In the genomic region with DNA sequence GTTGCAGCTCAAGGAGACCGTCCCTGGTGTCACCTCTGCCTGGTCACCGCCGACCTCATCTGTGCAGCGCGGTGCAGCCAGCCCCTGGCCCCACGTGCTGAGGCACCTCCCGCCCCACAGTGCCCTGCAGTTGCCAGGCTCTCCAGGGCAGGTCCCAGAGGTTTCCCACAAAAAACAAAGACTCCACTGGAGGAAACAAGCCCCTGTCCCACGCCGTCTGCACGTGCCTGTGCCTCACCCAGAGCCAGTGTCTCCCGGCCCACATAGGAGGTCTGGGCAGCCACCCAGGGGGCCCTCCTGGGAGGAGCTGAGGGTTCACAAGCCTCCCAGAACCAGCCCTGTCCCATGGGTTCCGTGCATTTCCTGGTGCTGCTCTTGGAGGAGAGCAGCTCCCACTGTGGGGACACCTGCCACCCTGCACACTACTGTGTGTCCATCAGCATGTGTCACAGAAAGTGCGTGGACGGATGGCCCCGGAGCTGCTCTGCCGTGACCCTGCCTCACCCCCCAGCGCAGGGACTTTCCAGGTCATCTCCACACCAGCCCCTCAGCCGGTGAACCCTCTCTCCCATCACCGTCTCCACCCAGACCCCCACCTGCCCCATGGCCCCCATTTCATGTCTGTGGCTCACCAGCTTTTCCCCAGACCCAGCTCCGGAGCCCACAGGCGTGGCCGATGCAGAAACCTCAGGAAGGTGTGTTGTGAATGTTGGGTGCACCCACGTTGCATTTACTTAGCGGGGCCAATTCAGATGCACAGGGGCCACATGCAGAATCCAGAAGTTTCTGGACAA, we compare ENCODE assay signal across 1 cellular context.
TF ChIP-seq lines count a peak whose summit lies in the region.

No MANE protein-coding gene starts in this region.

TF ChIP-seq in HepG2, 621 proteins besides CTCF, POLR2A, EP300 and RAD21 (continues in another document):
- TF ChIP-seq CBX2 (IDR thresholded peaks at IDR 0.05; ENCODE audit: low read depth, low read length) (no peak), CBX2 (CRISPR knock-in tag; IDR thresholded peaks at IDR 0.05; ENCODE audit: low read depth) (no peak), ZKSCAN5 (CRISPR knock-in tag; IDR thresholded peaks at IDR 0.05) (0 out of 2 replicates have a peak, but pooled peaks have one; percentile 6), ZC3H13 (CRISPR knock-in tag; IDR thresholded peaks at IDR 0.05) (peak; percentile 17; the same call in 1 of the 2 replicates), PAWR (CRISPR knock-in tag; IDR thresholded peaks at IDR 0.05; ENCODE audit: borderline replicate concordance) (no peak), RAD51 (IDR thresholded peaks at IDR 0.05; ENCODE audit: borderline replicate concordance) (no peak), ZNF136 (CRISPR knock-in tag; IDR thresholded peaks at IDR 0.05; ENCODE audit: low read depth) (no peak), ZKSCAN8 (CRISPR knock-in tag; IDR thresholded peaks at IDR 0.05; ENCODE audit: borderline replicate concordance) (no peak), AGO2 (optimal IDR thresholded peaks at IDR 0.05; ENCODE audit: low read depth, low read length) (peak; percentile 86), CCAR2 (optimal IDR thresholded peaks at IDR 0.05; ENCODE audit: low read depth, low read length) (no peak), TBX3 (IDR thresholded peaks at IDR 0.05; ENCODE audit: borderline replicate concordance) (no peak), PHF21A (CRISPR knock-in tag; IDR thresholded peaks at IDR 0.05) (0 out of 2 replicates have a peak, but pooled peaks have one; percentile 21), ZFP36L2 (CRISPR knock-in tag; IDR thresholded peaks at IDR 0.05) (no peak), ZNF547 (CRISPR knock-in tag; IDR thresholded peaks at IDR 0.05) (0 out of 2 replicates have a peak, but pooled peaks have one; percentile 17), HDAC6 (IDR thresholded peaks at IDR 0.05; ENCODE audit: low read depth, low read length) (no peak), RBM39 (IDR thresholded peaks at IDR 0.05; ENCODE audit: low read depth, low read length, poor library complexity, severe bottlenecking) (peak; percentile 50)
- TF ChIP-seq, protein P1, sequence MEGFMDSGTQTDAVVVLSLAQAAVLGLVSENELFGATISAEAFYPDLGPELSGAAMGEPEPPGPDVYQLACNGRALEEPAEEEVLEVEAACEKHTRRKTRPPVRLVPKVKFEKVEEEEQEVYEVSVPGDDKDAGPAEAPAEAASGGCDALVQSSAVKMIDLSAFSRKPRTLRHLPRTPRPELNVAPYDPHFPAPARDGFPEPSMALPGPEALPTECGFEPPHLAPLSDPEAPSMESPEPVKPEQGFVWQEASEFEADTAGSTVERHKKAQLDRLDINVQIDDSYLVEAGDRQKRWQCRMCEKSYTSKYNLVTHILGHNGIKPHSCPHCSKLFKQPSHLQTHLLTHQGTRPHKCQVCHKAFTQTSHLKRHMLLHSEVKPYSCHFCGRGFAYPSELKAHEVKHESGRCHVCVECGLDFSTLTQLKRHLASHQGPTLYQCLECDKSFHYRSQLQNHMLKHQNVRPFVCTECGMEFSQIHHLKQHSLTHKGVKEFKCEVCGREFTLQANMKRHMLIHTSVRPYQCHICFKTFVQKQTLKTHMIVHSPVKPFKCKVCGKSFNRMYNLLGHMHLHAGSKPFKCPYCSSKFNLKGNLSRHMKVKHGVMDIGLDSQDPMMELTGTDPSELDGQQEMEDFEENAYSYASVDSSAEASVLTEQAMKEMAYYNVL (CRISPR knock-in tag; IDR thresholded peaks at IDR 0.05; ENCODE audit: borderline replicate concordance): no peak
- TF ChIP-seq, protein P2, sequence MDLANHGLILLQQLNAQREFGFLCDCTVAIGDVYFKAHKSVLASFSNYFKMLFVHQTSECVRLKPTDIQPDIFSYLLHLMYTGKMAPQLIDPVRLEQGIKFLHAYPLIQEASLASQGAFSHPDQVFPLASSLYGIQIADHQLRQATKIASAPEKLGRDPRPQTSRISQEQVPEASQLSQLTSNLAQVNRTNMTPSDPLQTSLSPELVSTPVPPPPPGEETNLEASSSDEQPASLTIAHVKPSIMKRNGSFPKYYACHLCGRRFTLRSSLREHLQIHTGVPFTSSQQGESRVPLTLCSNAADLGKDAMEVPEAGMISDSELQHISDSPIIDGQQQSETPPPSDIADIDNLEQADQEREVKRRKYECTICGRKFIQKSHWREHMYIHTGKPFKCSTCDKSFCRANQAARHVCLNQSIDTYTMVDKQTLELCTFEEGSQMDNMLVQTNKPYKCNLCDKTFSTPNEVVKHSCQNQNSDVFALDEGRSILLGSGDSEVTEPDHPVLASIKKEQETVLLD (CRISPR knock-in tag; IDR thresholded peaks at IDR 0.05; ENCODE audit: low read depth): no peak
- TF ChIP-seq, protein P3, sequence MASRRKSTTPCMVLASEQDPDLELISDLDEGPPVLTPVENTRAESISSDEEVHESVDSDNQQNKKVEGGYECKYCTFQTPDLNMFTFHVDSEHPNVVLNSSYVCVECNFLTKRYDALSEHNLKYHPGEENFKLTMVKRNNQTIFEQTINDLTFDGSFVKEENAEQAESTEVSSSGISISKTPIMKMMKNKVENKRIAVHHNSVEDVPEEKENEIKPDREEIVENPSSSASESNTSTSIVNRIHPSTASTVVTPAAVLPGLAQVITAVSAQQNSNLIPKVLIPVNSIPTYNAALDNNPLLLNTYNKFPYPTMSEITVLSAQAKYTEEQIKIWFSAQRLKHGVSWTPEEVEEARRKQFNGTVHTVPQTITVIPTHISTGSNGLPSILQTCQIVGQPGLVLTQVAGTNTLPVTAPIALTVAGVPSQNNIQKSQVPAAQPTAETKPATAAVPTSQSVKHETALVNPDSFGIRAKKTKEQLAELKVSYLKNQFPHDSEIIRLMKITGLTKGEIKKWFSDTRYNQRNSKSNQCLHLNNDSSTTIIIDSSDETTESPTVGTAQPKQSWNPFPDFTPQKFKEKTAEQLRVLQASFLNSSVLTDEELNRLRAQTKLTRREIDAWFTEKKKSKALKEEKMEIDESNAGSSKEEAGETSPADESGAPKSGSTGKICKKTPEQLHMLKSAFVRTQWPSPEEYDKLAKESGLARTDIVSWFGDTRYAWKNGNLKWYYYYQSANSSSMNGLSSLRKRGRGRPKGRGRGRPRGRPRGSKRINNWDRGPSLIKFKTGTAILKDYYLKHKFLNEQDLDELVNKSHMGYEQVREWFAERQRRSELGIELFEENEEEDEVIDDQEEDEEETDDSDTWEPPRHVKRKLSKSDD (CRISPR knock-in tag; IDR thresholded peaks at IDR 0.05; ENCODE audit: low read depth): no peak
- TF ChIP-seq, protein P4, sequence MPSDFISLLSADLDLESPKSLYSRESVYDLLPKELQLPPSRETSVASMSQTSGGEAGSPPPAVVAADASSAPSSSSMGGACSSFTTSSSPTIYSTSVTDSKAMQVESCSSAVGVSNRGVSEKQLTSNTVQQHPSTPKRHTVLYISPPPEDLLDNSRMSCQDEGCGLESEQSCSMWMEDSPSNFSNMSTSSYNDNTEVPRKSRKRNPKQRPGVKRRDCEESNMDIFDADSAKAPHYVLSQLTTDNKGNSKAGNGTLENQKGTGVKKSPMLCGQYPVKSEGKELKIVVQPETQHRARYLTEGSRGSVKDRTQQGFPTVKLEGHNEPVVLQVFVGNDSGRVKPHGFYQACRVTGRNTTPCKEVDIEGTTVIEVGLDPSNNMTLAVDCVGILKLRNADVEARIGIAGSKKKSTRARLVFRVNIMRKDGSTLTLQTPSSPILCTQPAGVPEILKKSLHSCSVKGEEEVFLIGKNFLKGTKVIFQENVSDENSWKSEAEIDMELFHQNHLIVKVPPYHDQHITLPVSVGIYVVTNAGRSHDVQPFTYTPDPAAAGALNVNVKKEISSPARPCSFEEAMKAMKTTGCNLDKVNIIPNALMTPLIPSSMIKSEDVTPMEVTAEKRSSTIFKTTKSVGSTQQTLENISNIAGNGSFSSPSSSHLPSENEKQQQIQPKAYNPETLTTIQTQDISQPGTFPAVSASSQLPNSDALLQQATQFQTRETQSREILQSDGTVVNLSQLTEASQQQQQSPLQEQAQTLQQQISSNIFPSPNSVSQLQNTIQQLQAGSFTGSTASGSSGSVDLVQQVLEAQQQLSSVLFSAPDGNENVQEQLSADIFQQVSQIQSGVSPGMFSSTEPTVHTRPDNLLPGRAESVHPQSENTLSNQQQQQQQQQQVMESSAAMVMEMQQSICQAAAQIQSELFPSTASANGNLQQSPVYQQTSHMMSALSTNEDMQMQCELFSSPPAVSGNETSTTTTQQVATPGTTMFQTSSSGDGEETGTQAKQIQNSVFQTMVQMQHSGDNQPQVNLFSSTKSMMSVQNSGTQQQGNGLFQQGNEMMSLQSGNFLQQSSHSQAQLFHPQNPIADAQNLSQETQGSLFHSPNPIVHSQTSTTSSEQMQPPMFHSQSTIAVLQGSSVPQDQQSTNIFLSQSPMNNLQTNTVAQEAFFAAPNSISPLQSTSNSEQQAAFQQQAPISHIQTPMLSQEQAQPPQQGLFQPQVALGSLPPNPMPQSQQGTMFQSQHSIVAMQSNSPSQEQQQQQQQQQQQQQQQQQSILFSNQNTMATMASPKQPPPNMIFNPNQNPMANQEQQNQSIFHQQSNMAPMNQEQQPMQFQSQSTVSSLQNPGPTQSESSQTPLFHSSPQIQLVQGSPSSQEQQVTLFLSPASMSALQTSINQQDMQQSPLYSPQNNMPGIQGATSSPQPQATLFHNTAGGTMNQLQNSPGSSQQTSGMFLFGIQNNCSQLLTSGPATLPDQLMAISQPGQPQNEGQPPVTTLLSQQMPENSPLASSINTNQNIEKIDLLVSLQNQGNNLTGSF (CRISPR knock-in tag; IDR thresholded peaks at IDR 0.05): no peak
- TF ChIP-seq, protein P5, sequence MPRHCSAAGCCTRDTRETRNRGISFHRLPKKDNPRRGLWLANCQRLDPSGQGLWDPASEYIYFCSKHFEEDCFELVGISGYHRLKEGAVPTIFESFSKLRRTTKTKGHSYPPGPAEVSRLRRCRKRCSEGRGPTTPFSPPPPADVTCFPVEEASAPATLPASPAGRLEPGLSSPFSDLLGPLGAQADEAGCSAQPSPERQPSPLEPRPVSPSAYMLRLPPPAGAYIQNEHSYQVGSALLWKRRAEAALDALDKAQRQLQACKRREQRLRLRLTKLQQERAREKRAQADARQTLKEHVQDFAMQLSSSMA (CRISPR knock-in tag; IDR thresholded peaks at IDR 0.05): no peak
- TF ChIP-seq, protein P6, sequence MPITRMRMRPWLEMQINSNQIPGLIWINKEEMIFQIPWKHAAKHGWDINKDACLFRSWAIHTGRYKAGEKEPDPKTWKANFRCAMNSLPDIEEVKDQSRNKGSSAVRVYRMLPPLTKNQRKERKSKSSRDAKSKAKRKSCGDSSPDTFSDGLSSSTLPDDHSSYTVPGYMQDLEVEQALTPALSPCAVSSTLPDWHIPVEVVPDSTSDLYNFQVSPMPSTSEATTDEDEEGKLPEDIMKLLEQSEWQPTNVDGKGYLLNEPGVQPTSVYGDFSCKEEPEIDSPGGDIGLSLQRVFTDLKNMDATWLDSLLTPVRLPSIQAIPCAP (CRISPR knock-in tag; IDR thresholded peaks at IDR 0.05; ENCODE audit: low read depth): no peak
- TF ChIP-seq, protein P7, sequence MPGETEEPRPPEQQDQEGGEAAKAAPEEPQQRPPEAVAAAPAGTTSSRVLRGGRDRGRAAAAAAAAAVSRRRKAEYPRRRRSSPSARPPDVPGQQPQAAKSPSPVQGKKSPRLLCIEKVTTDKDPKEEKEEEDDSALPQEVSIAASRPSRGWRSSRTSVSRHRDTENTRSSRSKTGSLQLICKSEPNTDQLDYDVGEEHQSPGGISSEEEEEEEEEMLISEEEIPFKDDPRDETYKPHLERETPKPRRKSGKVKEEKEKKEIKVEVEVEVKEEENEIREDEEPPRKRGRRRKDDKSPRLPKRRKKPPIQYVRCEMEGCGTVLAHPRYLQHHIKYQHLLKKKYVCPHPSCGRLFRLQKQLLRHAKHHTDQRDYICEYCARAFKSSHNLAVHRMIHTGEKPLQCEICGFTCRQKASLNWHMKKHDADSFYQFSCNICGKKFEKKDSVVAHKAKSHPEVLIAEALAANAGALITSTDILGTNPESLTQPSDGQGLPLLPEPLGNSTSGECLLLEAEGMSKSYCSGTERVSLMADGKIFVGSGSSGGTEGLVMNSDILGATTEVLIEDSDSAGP (CRISPR knock-in tag; IDR thresholded peaks at IDR 0.05; ENCODE audit: borderline replicate concordance): no peak
- TF ChIP-seq, protein P8, sequence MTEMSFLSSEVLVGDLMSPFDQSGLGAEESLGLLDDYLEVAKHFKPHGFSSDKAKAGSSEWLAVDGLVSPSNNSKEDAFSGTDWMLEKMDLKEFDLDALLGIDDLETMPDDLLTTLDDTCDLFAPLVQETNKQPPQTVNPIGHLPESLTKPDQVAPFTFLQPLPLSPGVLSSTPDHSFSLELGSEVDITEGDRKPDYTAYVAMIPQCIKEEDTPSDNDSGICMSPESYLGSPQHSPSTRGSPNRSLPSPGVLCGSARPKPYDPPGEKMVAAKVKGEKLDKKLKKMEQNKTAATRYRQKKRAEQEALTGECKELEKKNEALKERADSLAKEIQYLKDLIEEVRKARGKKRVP (CRISPR knock-in tag; IDR thresholded peaks at IDR 0.05): no peak
- TF ChIP-seq, protein P9, sequence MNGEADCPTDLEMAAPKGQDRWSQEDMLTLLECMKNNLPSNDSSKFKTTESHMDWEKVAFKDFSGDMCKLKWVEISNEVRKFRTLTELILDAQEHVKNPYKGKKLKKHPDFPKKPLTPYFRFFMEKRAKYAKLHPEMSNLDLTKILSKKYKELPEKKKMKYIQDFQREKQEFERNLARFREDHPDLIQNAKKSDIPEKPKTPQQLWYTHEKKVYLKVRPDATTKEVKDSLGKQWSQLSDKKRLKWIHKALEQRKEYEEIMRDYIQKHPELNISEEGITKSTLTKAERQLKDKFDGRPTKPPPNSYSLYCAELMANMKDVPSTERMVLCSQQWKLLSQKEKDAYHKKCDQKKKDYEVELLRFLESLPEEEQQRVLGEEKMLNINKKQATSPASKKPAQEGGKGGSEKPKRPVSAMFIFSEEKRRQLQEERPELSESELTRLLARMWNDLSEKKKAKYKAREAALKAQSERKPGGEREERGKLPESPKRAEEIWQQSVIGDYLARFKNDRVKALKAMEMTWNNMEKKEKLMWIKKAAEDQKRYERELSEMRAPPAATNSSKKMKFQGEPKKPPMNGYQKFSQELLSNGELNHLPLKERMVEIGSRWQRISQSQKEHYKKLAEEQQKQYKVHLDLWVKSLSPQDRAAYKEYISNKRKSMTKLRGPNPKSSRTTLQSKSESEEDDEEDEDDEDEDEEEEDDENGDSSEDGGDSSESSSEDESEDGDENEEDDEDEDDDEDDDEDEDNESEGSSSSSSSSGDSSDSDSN (CRISPR knock-in tag; IDR thresholded peaks at IDR 0.05): no peak
